ENCODE assay signal across 17 cellular contexts in genomic region chr2:7084601-7085000, GRCh38.
"Had no signal": no experiment of that assay in that cellular context is flagged by ENCODE, and none has a peak within 500 bp of the region (broad histone marks: within the 10 kb centered on the region; RNA-seq: fewer than 3 reads in every experiment).

No MANE protein-coding gene starts in this region.

- H3K27me3 ChIP-seq: cardiac muscle cell had no signal

- H3K27ac Mint-ChIP-seq: activated CD4-positive, alpha-beta memory T cell treated with anti-CD3 and anti-CD28 coated beads, Interleukin-2, amount 10 ng/mL, durations not matched to agents 7 days and 5 days; activated naive CD4-positive, alpha-beta T cell treated with anti-CD3 and anti-CD28 coated beads for 36 hours; activated naive CD8-positive, alpha-beta T cell; activated T-helper 17 cell treated with anti-CD3 and anti-CD28 coated beads, Interleukin-2, amount 50 U/mL, for 72 hours; brain had no signal

- DNase-seq: activated CD4-positive, alpha-beta T cell treated with anti-CD3 and anti-CD28 coated beads, Interleukin-2, amount 50 U/mL, for 1 hour; activated CD4-positive, CD25-positive, alpha-beta regulatory T cell; activated gamma-delta T cell; activated T-cell treated with anti-CD3 and anti-CD28 coated beads for 4 hours; anterior cingulate cortex; MG63; NCI-H1417 treated with DMSO at 0.1 percent for 48 hours; NCI-H2029; NCI-H774 had no signal

- H3K9me3 ChIP-seq: MG63 had no signal

- H3K4me3 ChIP-seq: cardiac muscle cell, MG63, SK-N-MC had no signal

- H3K27me3 Mint-ChIP-seq: activated naive CD8-positive, alpha-beta T cell; activated T-helper 17 cell treated with anti-CD3 and anti-CD28 coated beads, Interleukin-2, amount 50 U/mL, for 72 hours had no signal

- H3K4me1 Mint-ChIP-seq: activated T-helper 17 cell treated with anti-CD3 and anti-CD28 coated beads, Interleukin-2, amount 50 U/mL, for 72 hours; brain had no signal

- H3K36me3 ChIP-seq: cardiac muscle cell, MG63 had no signal

- H3K27ac ChIP-seq: cardiac muscle cell, SK-N-MC, VCaP had no signal

- H3K4me3 Mint-ChIP-seq: activated CD4-positive, alpha-beta memory T cell treated with anti-CD3 and anti-CD28 coated beads, Interleukin-2, amount 10 ng/mL, durations not matched to agents 7 days and 5 days; activated naive CD4-positive, alpha-beta T cell treated with anti-CD3 and anti-CD28 coated beads for 36 hours; activated naive CD8-positive, alpha-beta T cell; activated T-helper 17 cell treated with anti-CD3 and anti-CD28 coated beads, Interleukin-2, amount 50 U/mL, for 72 hours; brain had no signal

- H3K9me3 Mint-ChIP-seq: activated T-helper 17 cell treated with anti-CD3 and anti-CD28 coated beads, Interleukin-2, amount 50 U/mL, for 72 hours had no signal
